In the genomic region with DNA sequence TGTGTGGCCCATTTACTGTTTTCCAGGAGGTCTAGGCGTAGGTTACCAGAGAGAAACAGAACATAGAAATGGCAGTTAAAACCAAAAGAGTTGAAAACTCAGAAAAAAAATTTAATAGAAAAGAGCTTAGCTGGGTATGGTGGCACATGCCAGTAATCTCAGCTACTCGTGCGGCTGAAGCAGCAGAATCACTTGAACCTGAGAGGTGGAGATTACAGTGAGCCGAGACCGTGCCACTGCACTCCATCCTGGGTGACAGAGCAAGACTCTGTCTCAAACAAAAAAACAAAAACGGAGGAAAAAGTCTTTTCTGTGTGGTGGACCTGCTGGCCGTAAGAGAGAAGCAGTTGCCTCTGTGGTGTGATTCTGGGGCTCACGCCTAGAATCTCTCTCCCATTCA, we compare ENCODE assay signal across 32 cellular contexts.
"Had no signal": no experiment of that assay in that cellular context is flagged by ENCODE, and none has a peak within 500 bp of the region (broad histone marks: within the 10 kb centered on the region; RNA-seq: fewer than 3 reads in every experiment).

No MANE protein-coding gene starts in this region.

- H3K27ac ChIP-seq: adrenal gland, body of pancreas had no signal

- H3K27ac Mint-ChIP-seq: activated CD4-positive, alpha-beta memory T cell treated with anti-CD3 and anti-CD28 coated beads for 36 hours; activated CD4-positive, alpha-beta T cell treated with anti-CD3 and anti-CD28 coated beads for 36 hours; activated CD4-positive, alpha-beta T cell treated with anti-CD3 and anti-CD28 coated beads, Interleukin-2, amount 10 ng/mL, durations not matched to agents 24 days and 14 days; activated CD8-positive, alpha-beta memory T cell treated with anti-CD3 and anti-CD28 coated beads, Interleukin-2, amount 10 ng/mL, durations not matched to agents 7 days and 5 days; activated CD8-positive, alpha-beta T cell treated with anti-CD3 and anti-CD28 coated beads, Interleukin-2, amount 10 ng/mL, durations not matched to agents 7 days and 5 days; activated naive CD4-positive, alpha-beta T cell treated with anti-CD3 and anti-CD28 coated beads for 36 hours; activated naive CD4-positive, alpha-beta T cell treated with anti-CD3 and anti-CD28 coated beads, Interleukin-2, amount 50 U/mL, for 24 hours; activated naive CD8-positive, alpha-beta T cell treated with anti-CD3 and anti-CD28 coated beads for 36 hours; activated naive CD8-positive, alpha-beta T cell treated with anti-CD3 and anti-CD28 coated beads, Interleukin-2, amount 50 U/mL, for 24 hours; activated T-helper 1 cell treated with anti-CD3 and anti-CD28 coated beads, Interleukin-12 subunit alpha, Interleukin-12 subunit beta, Interleukin-2, Interleukin-4 antibody, amounts not matched to agents 30 ng/mL and 10 ng/mL and 1 ng/mL, durations not matched to agents 14 hours and 24 hours and 36 hours; activated T-helper 2 cell treated with anti-CD3 and anti-CD28 coated beads, Interferon-gamma antibody, Interleukin-2, Interleukin-4, amounts not matched to agents 10 μg/mL and 5 μg/mL and 100 μg/mL, durations not matched to agents 14 hours and 24 hours and 36 hours; effector memory CD8-positive, alpha-beta T cell had no signal

- FAIRE-seq: colon, frontal cortex had no signal

- H3K9me3 ChIP-seq: adrenal gland, body of pancreas had no signal

- H3K4me3 Mint-ChIP-seq: activated CD4-positive, alpha-beta memory T cell treated with anti-CD3 and anti-CD28 coated beads for 36 hours; activated CD4-positive, alpha-beta T cell treated with anti-CD3 and anti-CD28 coated beads for 36 hours; activated CD4-positive, alpha-beta T cell treated with anti-CD3 and anti-CD28 coated beads, Interleukin-2, amount 10 ng/mL, durations not matched to agents 24 days and 14 days; activated CD8-positive, alpha-beta memory T cell treated with anti-CD3 and anti-CD28 coated beads, Interleukin-2, amount 10 ng/mL, durations not matched to agents 7 days and 5 days; activated CD8-positive, alpha-beta T cell treated with anti-CD3 and anti-CD28 coated beads, Interleukin-2, amount 10 ng/mL, durations not matched to agents 7 days and 5 days; activated naive CD4-positive, alpha-beta T cell treated with anti-CD3 and anti-CD28 coated beads for 36 hours; activated naive CD4-positive, alpha-beta T cell treated with anti-CD3 and anti-CD28 coated beads, Interleukin-2, amount 50 U/mL, for 24 hours; activated naive CD8-positive, alpha-beta T cell treated with anti-CD3 and anti-CD28 coated beads for 36 hours; activated naive CD8-positive, alpha-beta T cell treated with anti-CD3 and anti-CD28 coated beads, Interleukin-2, amount 50 U/mL, for 24 hours; activated T-helper 1 cell treated with anti-CD3 and anti-CD28 coated beads, Interleukin-12 subunit alpha, Interleukin-12 subunit beta, Interleukin-2, Interleukin-4 antibody, amounts not matched to agents 30 ng/mL and 10 ng/mL and 1 ng/mL, durations not matched to agents 14 hours and 24 hours and 36 hours; effector memory CD8-positive, alpha-beta T cell had no signal

- H3K27me3 Mint-ChIP-seq: activated CD4-positive, alpha-beta memory T cell treated with anti-CD3 and anti-CD28 coated beads for 36 hours; activated CD4-positive, alpha-beta T cell treated with anti-CD3 and anti-CD28 coated beads for 36 hours; activated CD4-positive, alpha-beta T cell treated with anti-CD3 and anti-CD28 coated beads, Interleukin-2, amount 10 ng/mL, durations not matched to agents 24 days and 14 days; activated CD8-positive, alpha-beta memory T cell treated with anti-CD3 and anti-CD28 coated beads, Interleukin-2, amount 10 ng/mL, durations not matched to agents 7 days and 5 days; activated naive CD4-positive, alpha-beta T cell treated with anti-CD3 and anti-CD28 coated beads, Interleukin-2, amount 50 U/mL, for 24 hours; activated naive CD8-positive, alpha-beta T cell treated with anti-CD3 and anti-CD28 coated beads for 36 hours; activated naive CD8-positive, alpha-beta T cell treated with anti-CD3 and anti-CD28 coated beads, Interleukin-2, amount 50 U/mL, for 24 hours; effector memory CD8-positive, alpha-beta T cell had no signal

- H3K36me3 ChIP-seq: adrenal gland had no signal

- DNase-seq: activated CD4-positive, alpha-beta memory T cell treated with anti-CD3 and anti-CD28 coated beads for 36 hours; activated CD4-positive, alpha-beta T cell treated with anti-CD3 and anti-CD28 coated beads for 36 hours; activated CD4-positive, alpha-beta T cell treated with anti-CD3 and anti-CD28 coated beads, Interleukin-2, amount 10 ng/mL, durations not matched to agents 24 days and 14 days; activated CD4-positive, CD25-positive, alpha-beta regulatory T cell; activated CD4-positive, CD25-positive, alpha-beta regulatory T cell treated with anti-CD3 and anti-CD28 coated beads, Interleukin-2, amount 50 U/mL, for 72 hours; activated CD8-positive, alpha-beta memory T cell treated with anti-CD3 and anti-CD28 coated beads, Interleukin-2, amount 10 ng/mL, durations not matched to agents 7 days and 5 days; activated CD8-positive, alpha-beta memory T cell treated with anti-CD3 and anti-CD28 coated beads, Interleukin-2, amount 50 U/mL, for 4 hours; activated CD8-positive, alpha-beta T cell treated with anti-CD3 and anti-CD28 coated beads, Interleukin-2, amount 10 ng/mL, durations not matched to agents 7 days and 5 days; activated effector memory CD4-positive, alpha-beta T cell treated with anti-CD3 and anti-CD28 coated beads, Interleukin-2, amount 50 U/mL, for 16 hours; activated naive CD4-positive, alpha-beta T cell treated with anti-CD3 and anti-CD28 coated beads for 36 hours; activated naive CD8-positive, alpha-beta T cell treated with anti-CD3 and anti-CD28 coated beads for 36 hours; activated naive CD8-positive, alpha-beta T cell treated with anti-CD3 and anti-CD28 coated beads, Interleukin-2, amount 50 U/mL, for 24 hours; activated T-cell treated with anti-CD3 and anti-CD28 coated beads, Interleukin-2, amount 50 U/mL, for 1 hour; activated T-cell treated with anti-CD3 and anti-CD28 coated beads, Interleukin-2, amount 50 U/mL, for 48 hours; adrenal gland; amygdala; aorta; body of pancreas; caudate nucleus; cortex of kidney; dermis blood vessel endothelial cell; effector CD4-positive, alpha-beta T cell; effector memory CD8-positive, alpha-beta T cell; erythroblast; foreskin fibroblast; glutamatergic neuron; T-helper 2 cell had no signal

- H3K27me3 ChIP-seq: adrenal gland, body of pancreas had no signal

- H3K4me3 ChIP-seq: adrenal gland, body of pancreas had no signal

- H3K9me3 Mint-ChIP-seq: activated CD4-positive, alpha-beta memory T cell treated with anti-CD3 and anti-CD28 coated beads for 36 hours; activated CD4-positive, alpha-beta T cell treated with anti-CD3 and anti-CD28 coated beads, Interleukin-2, amount 10 ng/mL, durations not matched to agents 24 days and 14 days; activated naive CD4-positive, alpha-beta T cell treated with anti-CD3 and anti-CD28 coated beads for 36 hours; activated naive CD4-positive, alpha-beta T cell treated with anti-CD3 and anti-CD28 coated beads, Interleukin-2, amount 50 U/mL, for 24 hours; activated naive CD8-positive, alpha-beta T cell treated with anti-CD3 and anti-CD28 coated beads for 36 hours; activated naive CD8-positive, alpha-beta T cell treated with anti-CD3 and anti-CD28 coated beads, Interleukin-2, amount 50 U/mL, for 24 hours; activated T-helper 1 cell treated with anti-CD3 and anti-CD28 coated beads, Interleukin-12 subunit alpha, Interleukin-12 subunit beta, Interleukin-2, Interleukin-4 antibody, amounts not matched to agents 30 ng/mL and 10 ng/mL and 1 ng/mL, durations not matched to agents 14 hours and 24 hours and 36 hours; activated T-helper 2 cell treated with anti-CD3 and anti-CD28 coated beads, Interferon-gamma antibody, Interleukin-2, Interleukin-4, amounts not matched to agents 10 μg/mL and 5 μg/mL and 100 μg/mL, durations not matched to agents 14 hours and 24 hours and 36 hours; effector memory CD8-positive, alpha-beta T cell had no signal

- ATAC-seq: activated CD4-positive, alpha-beta T cell treated with anti-CD3 and anti-CD28 coated beads for 36 hours; activated CD8-positive, alpha-beta memory T cell treated with anti-CD3 and anti-CD28 coated beads, Interleukin-2, amount 10 ng/mL, durations not matched to agents 7 days and 5 days; activated CD8-positive, alpha-beta T cell treated with anti-CD3 and anti-CD28 coated beads, Interleukin-2, amount 10 ng/mL, durations not matched to agents 7 days and 5 days; activated naive CD8-positive, alpha-beta T cell treated with anti-CD3 and anti-CD28 coated beads, Interleukin-2, amount 50 U/mL, for 24 hours; body of pancreas; effector memory CD8-positive, alpha-beta T cell had no signal

- H3K36me3 Mint-ChIP-seq: activated CD4-positive, alpha-beta memory T cell treated with anti-CD3 and anti-CD28 coated beads for 36 hours; activated CD8-positive, alpha-beta memory T cell treated with anti-CD3 and anti-CD28 coated beads, Interleukin-2, amount 10 ng/mL, durations not matched to agents 7 days and 5 days; activated naive CD4-positive, alpha-beta T cell treated with anti-CD3 and anti-CD28 coated beads, Interleukin-2, amount 50 U/mL, for 24 hours; activated naive CD8-positive, alpha-beta T cell treated with anti-CD3 and anti-CD28 coated beads for 36 hours had no signal
